In genomic region chrX:39759526-39760224, GRCh38 we compare ENCODE assay signal across 10 cellular contexts.
DNase-seq lines count a peak whose midpoint lies in the region; ATAC-seq and TF ChIP-seq lines count a peak whose summit lies in the region.
"Had no signal": no experiment of that assay in that cellular context is flagged by ENCODE, and none has a peak within 500 bp of the region (broad histone marks: within the 10 kb centered on the region; RNA-seq: fewer than 3 reads in every experiment).

No MANE protein-coding gene starts in this region.

- BruUV-seq in mammary epithelial cell (replicated peaks; lab: Mats Ljungman, UMichigan) = no TSS peak

- H3K4me2 ChIP-seq in mammary epithelial cell (ENCODE audit: insufficient read depth, low read depth, low read length) = peak overlapping the region; percentile 46

- CTCF ChIA-PET in mammary epithelial cell (lab: Charles Lee; ENCODE audit: low non-redundant PET) = interaction anchor here (0.6 kb wide), 1 partner anchor 107 kb away, joined by 3 read pairs; no protein-coding TSS in a partner anchor

- ATAC-seq in right lobe of liver (peak; percentile 22 to 57 (median 42)), omental fat pad (ENCODE audit: low FRiP score) (no peak), GM21367 (IDR thresholded peaks at IDR 0.05; ENCODE audit: unreplicated experiment) (no peak)

- H3K4me1 ChIP-seq in mammary epithelial cell (ENCODE audit: insufficient read depth, low read length) (peaks cover 21% of the 10 kb centered on the region), right lobe of liver (peaks cover 0 to 8% (median 3%) of the 10 kb centered on the region in 4 donors), vagina (peaks cover 12% of the 10 kb centered on the region)

- H3K9ac ChIP-seq in mammary epithelial cell (ENCODE audit: insufficient read depth, low read length) = no peak overlapping the region

- TF ChIP-seq CTCF in mammary epithelial cell (conservative IDR thresholded peaks at IDR 0.05 in 1 of 2, IDR thresholded peaks at IDR 0.05 in 1 of 2; ENCODE audit: extremely low read depth in 1 of 2, insufficient read depth in 1 of 2, low read depth in 1 of 2, low read length in 2 of 2) (no peak), right lobe of liver (IDR thresholded peaks at IDR 0.05) (no peak), vagina (IDR thresholded peaks at IDR 0.05) (no peak), omental fat pad (IDR thresholded peaks at IDR 0.05) (no peak)

- H3K27me3 ChIP-seq in mammary epithelial cell (ENCODE audit: insufficient read depth, low read length) (no peaks in the 10 kb centered on the region), right lobe of liver (no peaks in the 10 kb centered on the region), vagina (no peaks in the 10 kb centered on the region)

- DNase-seq in SIG-M5 treated with dmso at 0.1 percent for 504 hours (lab: John Stamatoyannopoulos, UW; ENCODE audit: unreplicated experiment) (peak; percentile 10), SIG-M5 (lab: John Stamatoyannopoulos, UW) (no peak), mammary epithelial cell (no peak), right lobe of liver (no peak), vagina (ENCODE audit: extremely low spot score in 2 of 2) (no peak), omental fat pad (ENCODE audit: low spot score) (no peak)
- no peak for DNase-seq in activated CD4-positive, CD25-positive, alpha-beta regulatory T cell treated with anti-CD3 and anti-CD28 coated beads, Interleukin-2, amount 50 U/mL, for 72 hours
- DNase-seq: CD8-positive, alpha-beta memory T cell; NCI-H187 treated with DMSO at 0.1 percent for 48 hours had no signal

- no peak for TF ChIP-seq POLR2A in right lobe of liver (IDR thresholded peaks at IDR 0.05)
- no peak for TF ChIP-seq POLR2A in vagina (IDR thresholded peaks at IDR 0.05)

- WGBS in mammary epithelial cell (ENCODE audit: low coverage, missing lambda C conversion rate) = 18% methylated on average over 7 of the region's 15 CpGs
- WGBS in right lobe of liver (ENCODE audit: insufficient coverage, low coverage, low lambda C conversion rate, missing lambda C conversion rate) = 30% methylated on average over 3 of the region's 15 CpGs

- no peaks in the 10 kb centered on the region for H4K20me1 ChIP-seq in mammary epithelial cell (ENCODE audit: insufficient read depth, low read length)

- intact Hi-C loops in mammary epithelial cell (cut with micrococcal nuclease) = loop anchor here (10.0 kb wide), 1 partner anchor 145 kb away; no protein-coding TSS in a partner anchor
- intact Hi-C loops in right lobe of liver (cut with DNase I) = no loop called here
- intact Hi-C loops in vagina (cut with DNase I) = no loop called here

- dilution Hi-C loops in mammary epithelial cell (cut with HindIII; ENCODE audit: low sequenced_read_pairs) = no loop called here

- no peaks in the 10 kb centered on the region for H3K9me3 ChIP-seq in mammary epithelial cell (replicated peaks; ENCODE audit: insufficient read depth, low read length)
- H3K9me3 ChIP-seq in right lobe of liver = no peaks in the 10 kb centered on the region
- no peaks in the 10 kb centered on the region for H3K9me3 ChIP-seq in vagina

- H3K79me2 ChIP-seq in mammary epithelial cell (ENCODE audit: insufficient read depth, low read length) = no peaks in the 10 kb centered on the region

- in situ Hi-C loops in mammary epithelial cell (cut with MboI; ENCODE audit: low sequenced_read_pairs in 2 of 2) = no loop called here

- no peak overlapping the region for H3K4me3 ChIP-seq in mammary epithelial cell (replicated peaks in 1 of 3; ENCODE audit: insufficient read depth in 1 of 3, low read depth in 2 of 3, low read length in 3 of 3)
- no peak overlapping the region for H3K4me3 ChIP-seq in right lobe of liver
- H3K4me3 ChIP-seq in vagina = no peak overlapping the region

- no peak overlapping the region for H3K27ac ChIP-seq in mammary epithelial cell (ENCODE audit: insufficient read depth, low read depth, low read length)
- peak overlapping the region in 1 of 3 donors; percentile 27 for H3K27ac ChIP-seq in right lobe of liver
- H3K27ac ChIP-seq in vagina = peak overlapping the region; percentile 15

- H2AFZ ChIP-seq in mammary epithelial cell (ENCODE audit: low read depth, low read length) = peak overlapping the region; percentile 77

- H3K36me3 ChIP-seq in mammary epithelial cell (ENCODE audit: insufficient read depth, low read length) = no peaks in the 10 kb centered on the region
- H3K36me3 ChIP-seq in right lobe of liver = no peaks in the 10 kb centered on the region
- H3K36me3 ChIP-seq in vagina = no peaks in the 10 kb centered on the region

Comparison
In these comparisons a context has a peak if more than half of its experiments do, and no peak if none do; other contexts are left out.
1. ATAC-seq: peak in right lobe of liver (4 of 4); none in omental fat pad (single experiment) and GM21367 (single experiment).